Comparison of ENCODE assay signal across 15 cellular contexts in the genomic region with DNA sequence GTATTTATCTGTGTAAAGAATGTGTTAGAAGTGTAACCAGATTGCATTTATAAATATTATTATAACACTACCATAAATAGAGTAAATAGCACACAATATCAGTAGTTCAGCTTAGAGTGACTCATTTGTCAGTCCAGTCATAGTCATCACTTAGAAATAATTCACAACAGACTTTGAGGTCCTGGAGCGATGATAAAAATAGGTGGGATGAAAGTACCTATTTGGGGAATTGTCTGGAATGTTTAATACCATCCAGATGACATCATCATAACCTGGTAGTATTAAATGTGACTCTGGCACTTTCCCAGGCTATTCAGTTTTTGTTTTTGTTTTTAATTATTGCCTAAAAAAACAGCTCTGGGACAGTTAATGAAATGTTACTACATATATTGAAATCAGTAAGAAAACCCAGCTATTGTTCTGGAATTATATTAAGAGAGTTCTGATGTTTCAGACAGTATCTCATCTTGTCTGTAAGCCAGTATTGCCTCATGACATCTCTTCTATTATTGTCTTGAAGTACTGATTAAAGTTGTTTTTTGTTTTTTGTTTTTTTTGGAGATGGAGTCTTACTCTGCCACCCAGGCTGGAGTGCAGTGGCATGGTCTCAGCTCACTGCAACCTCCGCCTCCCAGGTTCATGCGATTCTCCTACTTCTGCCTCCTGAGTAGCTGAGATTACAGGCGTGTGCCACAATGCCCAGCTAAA.
DNase-seq lines count a peak whose midpoint lies in the region; ATAC-seq and TF ChIP-seq lines count a peak whose summit lies in the region.
"Had no signal": no experiment of that assay in that cellular context is flagged by ENCODE, and none has a peak within 500 bp of the region (broad histone marks: within the 10 kb centered on the region; RNA-seq: fewer than 3 reads in every experiment).

No MANE protein-coding gene starts in this region.

- DNase-seq in EH (ENCODE audit: low read depth) (peak; percentile 56), PC-3 (peak; percentile 72), dermis microvascular lymphatic vessel endothelial cell (ENCODE audit: low read depth in 2 of 2) (peak; percentile 14 to 79), myocyte (ENCODE audit: low read depth) (peak; percentile 67), NCI-H1048 (lab: John Stamatoyannopoulos, UW) (no peak), SIG-M5 treated with dmso at 0.1 percent for 504 hours (lab: John Stamatoyannopoulos, UW; ENCODE audit: unreplicated experiment) (no peak), nephron progenitor cell (no peak)
- no peak for DNase-seq in activated CD4-positive, CD25-positive, alpha-beta regulatory T cell (lab: John Stamatoyannopoulos, UW)
- DNase-seq: activated CD4-positive, alpha-beta T cell treated with anti-CD3 and anti-CD28 coated beads, Interleukin-2, amount 50 U/mL, for 48 hours; right lobe of liver; T-helper 2 cell had no signal

- H3K27ac Mint-ChIP-seq in nephron progenitor cell: no peak overlapping the region
- H3K27ac Mint-ChIP-seq: activated T-helper 2 cell treated with anti-CD3 and anti-CD28 coated beads, Interferon-gamma antibody, Interleukin-2, Interleukin-4, amounts not matched to agents 10 μg/mL and 5 μg/mL and 100 μg/mL, durations not matched to agents 14 hours and 24 hours and 36 hours; brain; CD14-positive monocyte had no signal

- POLR2A ChIA-PET in PC-3 (lab: Charles Lee; ENCODE audit: unreplicated experiment): no interaction called here

- H3K4me1 ChIP-seq in PC-3 (ENCODE audit: insufficient read depth, low read length): peaks cover 12% of the 10 kb centered on the region
- H3K4me1 ChIP-seq: right lobe of liver had no signal

- CTCF ChIA-PET in PC-3 (lab: Charles Lee): interaction anchor here (0.7 kb wide), 1 partner anchor 23 kb away, joined by 14 read pairs; no protein-coding TSS in a partner anchor

- peaks cover 5% of the 10 kb centered on the region for H3K36me3 ChIP-seq in PC-3 (ENCODE audit: low read depth, low read length)

- intact Hi-C loops in PC-3 (cut with micrococcal nuclease): no loop called here

- peak; percentile 94 for ATAC-seq in PC-3

- no peaks in the 10 kb centered on the region for H3K9me3 ChIP-seq in PC-3 (ENCODE audit: low read length)
- H3K9me3 ChIP-seq: right lobe of liver had no signal

- H4K20me1 ChIP-seq in PC-3 (ENCODE audit: low read length): 0 out of 2 replicates have a peak, but pooled peaks cover 5% of the 10 kb centered on the region

- H3K79me2 ChIP-seq in PC-3 (ENCODE audit: low read length): no peaks in the 10 kb centered on the region

- H3K4me3 ChIP-seq in PC-3 (ENCODE audit: low read length): no peak overlapping the region
- H3K4me3 ChIP-seq: right lobe of liver had no signal

- 0 out of 2 replicates have a peak overlapping the region, but pooled peaks have one; percentile 3 for H3K27ac ChIP-seq in PC-3 (ENCODE audit: low read length)
- H3K27ac ChIP-seq: epithelial cell of prostate, right lobe of liver had no signal

- BruUV-seq in PC-3 (replicated peaks; lab: Mats Ljungman, UMichigan): no TSS peak

- H3K9me3 Mint-ChIP-seq in nephron progenitor cell: no peaks in the 10 kb centered on the region
- H3K9me3 Mint-ChIP-seq: activated T-helper 2 cell treated with anti-CD3 and anti-CD28 coated beads, Interferon-gamma antibody, Interleukin-2, Interleukin-4, amounts not matched to agents 10 μg/mL and 5 μg/mL and 100 μg/mL, durations not matched to agents 14 hours and 24 hours and 36 hours; brain had no signal

- TF ChIP-seq CTCF in PC-3 (conservative IDR thresholded peaks at IDR 0.05; ENCODE audit: low read depth, low read length): no peak
- TF ChIP-seq CTCF in nephron progenitor cell (IDR thresholded peaks at IDR 0.05): no peak

- H3K27me3 ChIP-seq in PC-3 (ENCODE audit: low read length): no peaks in the 10 kb centered on the region
- H3K27me3 ChIP-seq: right lobe of liver had no signal

- H3K36me3 Mint-ChIP-seq in nephron progenitor cell (ENCODE audit: low read depth): peaks cover 37% of the 10 kb centered on the region

- H2AFZ ChIP-seq in PC-3 (ENCODE audit: low read length): no peak overlapping the region

- H3K4me1 Mint-ChIP-seq in nephron progenitor cell: no peaks in the 10 kb centered on the region
- H3K4me1 Mint-ChIP-seq: brain, CD14-positive monocyte had no signal

- H3F3A ChIP-seq in PC-3 (ENCODE audit: low read length, unreplicated experiment): peaks cover 6% of the 10 kb centered on the region

- no peaks in the 10 kb centered on the region for H3K27me3 Mint-ChIP-seq in nephron progenitor cell (ENCODE audit: low read depth, poor library complexity)
- H3K27me3 Mint-ChIP-seq: brain had no signal

- H3K4me2 ChIP-seq in PC-3 (ENCODE audit: low read length): no peak overlapping the region

- no peaks in the 10 kb centered on the region for H3K9me2 ChIP-seq in PC-3 (replicated peaks; ENCODE audit: low read length)

- H3K4me3 Mint-ChIP-seq in nephron progenitor cell: no peak overlapping the region
- H3K4me3 Mint-ChIP-seq: brain, CD14-positive monocyte had no signal

- H3K9ac ChIP-seq in PC-3 (ENCODE audit: low read length): no peak overlapping the region

Comparison
In these comparisons a context has a peak if more than half of its experiments do, and no peak if none do; other contexts are left out.
1. DNase-seq: peak in EH (single experiment), PC-3 (single experiment), dermis microvascular lymphatic vessel endothelial cell (2 of 2) and myocyte (single experiment); none in activated CD4-positive, CD25-positive, alpha-beta regulatory T cell (0 of 4), NCI-H1048 (single experiment), SIG-M5 treated with dmso at 0.1 percent for 504 hours (single experiment) and nephron progenitor cell (single experiment).